ENCODE assay signal across 14 cellular contexts in genomic region chr22:24973867-24974266, GRCh38. TPM values are rescaled to one million over a fixed set of nuclear protein-coding genes. Genes with fewer than 3 reads are reported as not detected.
"Had no signal": no experiment of that assay in that cellular context is flagged by ENCODE, and none has a peak within 500 bp of the region (broad histone marks: within the 10 kb centered on the region; RNA-seq: fewer than 3 reads in every experiment).

No MANE protein-coding gene starts in this region.

- H3K4me1 Mint-ChIP-seq: immature natural killer cell had no signal

- H3K4me3 ChIP-seq: adrenal gland, ovary, tibial nerve had no signal

- H3K27me3 ChIP-seq: adrenal gland, ovary, tibial nerve had no signal

- DNase-seq: activated CD4-positive, alpha-beta T cell treated with anti-CD3 and anti-CD28 coated beads, Interleukin-2, amount 50 U/mL, for 1 hour; activated CD4-positive, CD25-positive, alpha-beta regulatory T cell; activated naive CD4-positive, alpha-beta T cell treated with anti-CD3 and anti-CD28 coated beads, Interleukin-2, amount 50 U/mL, for 16 hours; adrenal gland; dermis blood vessel endothelial cell; endodermal cell; erythroblast; immature natural killer cell; mammary epithelial cell; ovary had no signal

- H3K4me3 Mint-ChIP-seq: endodermal cell; immature natural killer cell; T-helper 1 cell treated with Interleukin-12 subunit alpha and Interleukin-12 subunit beta and Interleukin-4 antibody, amounts not matched to agents 30 μg/mL and 1 μg/mL, for 36 hours had no signal

- H3K36me3 ChIP-seq: adrenal gland, ovary, tibial nerve had no signal

- H3K36me3 Mint-ChIP-seq: immature natural killer cell had no signal

- H3K9me3 Mint-ChIP-seq: endodermal cell; immature natural killer cell; T-helper 1 cell treated with Interleukin-12 subunit alpha and Interleukin-12 subunit beta and Interleukin-4 antibody, amounts not matched to agents 30 μg/mL and 1 μg/mL, for 36 hours had no signal

- H3K27ac ChIP-seq: ovary had no signal

- H3K27ac Mint-ChIP-seq: endodermal cell; immature natural killer cell; T-helper 1 cell treated with Interleukin-12 subunit alpha and Interleukin-12 subunit beta and Interleukin-4 antibody, amounts not matched to agents 30 μg/mL and 1 μg/mL, for 36 hours had no signal

- H3K9me3 ChIP-seq: adrenal gland, ovary, tibial nerve had no signal

RNA-seq across cellular contexts. Expression of gene LHFPL7, which starts 27.4 kb away (rescaled TPM):
- total RNA-seq: adrenal gland, dermis blood vessel endothelial cell, endodermal cell, glomerular endothelial cell, tibial nerve had no signal
- polyA plus RNA-seq: adrenal gland, immature natural killer cell, neural cell, ovary had no signal
